28 cellular contexts compared by ENCODE assay signal in the genomic region with DNA sequence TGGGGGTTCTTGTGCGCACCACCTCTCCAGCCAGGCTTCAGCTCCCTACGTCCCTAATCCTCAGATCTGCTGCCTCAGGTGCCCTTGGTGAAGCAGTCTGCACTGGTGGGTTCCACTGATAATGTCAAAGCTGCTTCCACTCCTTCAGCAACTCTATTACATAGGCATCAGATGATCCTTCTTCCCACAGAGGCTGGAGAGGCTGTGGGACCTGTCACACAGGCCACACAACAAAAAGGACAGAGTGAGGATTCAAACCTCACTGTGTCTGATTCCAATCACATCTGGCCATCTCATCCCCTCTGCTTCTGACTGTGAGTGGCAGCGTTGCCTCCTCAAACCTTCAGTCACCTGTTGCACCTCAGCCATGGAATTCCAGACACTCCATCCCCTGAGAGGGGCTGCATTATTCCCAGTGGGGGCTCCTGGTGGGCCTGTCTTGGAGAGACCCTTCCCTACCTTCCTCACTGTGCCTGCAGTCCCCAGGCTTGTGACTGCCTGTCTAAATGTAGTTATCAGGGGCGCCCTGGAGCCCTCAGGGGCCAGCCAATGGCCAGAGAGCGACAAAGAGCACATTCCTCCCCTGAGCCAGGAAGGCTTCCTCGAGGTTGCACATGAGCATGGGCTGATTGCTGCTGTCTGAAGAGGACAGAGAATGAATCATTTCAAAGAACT.
DNase-seq lines count a peak whose midpoint lies in the region; ATAC-seq and TF ChIP-seq lines count a peak whose summit lies in the region.
"Had no signal": no experiment of that assay in that cellular context is flagged by ENCODE, and none has a peak within 500 bp of the region (broad histone marks: within the 10 kb centered on the region; RNA-seq: fewer than 3 reads in every experiment).

No MANE protein-coding gene starts in this region.

- H3K4me3 ChIP-seq in heart left ventricle (peak overlapping the region; percentile 8 to 62 (median 50)), smooth muscle cell (no peak overlapping the region)
- H3K4me3 ChIP-seq: lung, PC-9, SJCRH30, spleen had no signal

- no peak for TF ChIP-seq CTCF in activated CD8-positive, alpha-beta T cell treated with anti-CD3 and anti-CD28 coated beads for 36 hours (IDR thresholded peaks at IDR 0.05)
- TF ChIP-seq CTCF in chondrocyte (IDR thresholded peaks at IDR 0.05) (no peak), heart left ventricle (IDR thresholded peaks at IDR 0.05) (no peak), smooth muscle cell (IDR thresholded peaks at IDR 0.05; ENCODE audit: borderline replicate concordance, insufficient read depth, poor library complexity, severe bottlenecking) (no peak)

- peak; percentile 40 to 88 for TF ChIP-seq POLR2A in heart left ventricle (IDR thresholded peaks at IDR 0.05)

- CTCF ChIA-PET in activated CD8-positive, alpha-beta T cell treated with anti-CD3 and anti-CD28 coated beads, Interleukin-2, amount 10 ng/mL, durations not matched to agents 7 days and 5 days (lab: Charles Lee), result no interaction called here
- CTCF ChIA-PET in activated CD8-positive, alpha-beta T cell treated with anti-CD3 and anti-CD28 coated beads for 36 hours (lab: Charles Lee), result no interaction called here

- H4K20me1 ChIP-seq in smooth muscle cell (ENCODE audit: low read depth), result no peaks in the 10 kb centered on the region

- H3K36me3 Mint-ChIP-seq in activated CD8-positive, alpha-beta T cell treated with anti-CD3 and anti-CD28 coated beads, Interleukin-2, amount 10 ng/mL, durations not matched to agents 7 days and 5 days (ENCODE audit: low read depth), result no peaks in the 10 kb centered on the region
- H3K36me3 Mint-ChIP-seq in activated CD8-positive, alpha-beta T cell treated with anti-CD3 and anti-CD28 coated beads for 36 hours (ENCODE audit: low read depth), result no peaks in the 10 kb centered on the region
- H3K36me3 Mint-ChIP-seq in chondrocyte (ENCODE audit: low read depth), result no peaks in the 10 kb centered on the region
- H3K36me3 Mint-ChIP-seq in activated naive CD8-positive, alpha-beta T cell treated with anti-CD3 and anti-CD28 coated beads, Interleukin-2, amount 50 U/mL, for 24 hours (ENCODE audit: low read depth), result no peaks in the 10 kb centered on the region
- H3K36me3 Mint-ChIP-seq: activated naive CD8-positive, alpha-beta T cell; CD8-positive, alpha-beta memory T cell had no signal

- peak overlapping the region; percentile 23 for H3K4me2 ChIP-seq in smooth muscle cell
- H3K4me2 ChIP-seq: KMS-11, PC-9 had no signal

- H3K27ac ChIP-seq in heart left ventricle, result peak overlapping the region; percentile 33 to 93 (median 77)
- H3K27ac ChIP-seq in smooth muscle cell (ENCODE audit: low read depth), result peak overlapping the region; percentile 86
- H3K27ac ChIP-seq: 22Rv1, KMS-11, PC-9, SJCRH30 had no signal

- no peaks in the 10 kb centered on the region for H3K4me1 Mint-ChIP-seq in activated CD8-positive, alpha-beta T cell treated with anti-CD3 and anti-CD28 coated beads, Interleukin-2, amount 10 ng/mL, durations not matched to agents 7 days and 5 days (ENCODE audit: low read depth)
- H3K4me1 Mint-ChIP-seq in activated CD8-positive, alpha-beta T cell treated with anti-CD3 and anti-CD28 coated beads for 36 hours (ENCODE audit: low read depth), result peaks cover 2% of the 10 kb centered on the region
- H3K4me1 Mint-ChIP-seq in chondrocyte (ENCODE audit: low read depth), result peaks cover 53% of the 10 kb centered on the region
- H3K4me1 Mint-ChIP-seq in activated naive CD8-positive, alpha-beta T cell treated with anti-CD3 and anti-CD28 coated beads, Interleukin-2, amount 50 U/mL, for 24 hours, result no peaks in the 10 kb centered on the region
- H3K4me1 Mint-ChIP-seq: activated CD4-positive, alpha-beta T cell treated with anti-CD3 and anti-CD28 coated beads, Interleukin-2, amount 10 ng/mL, durations not matched to agents 7 days and 5 days; CD8-positive, alpha-beta memory T cell had no signal

- H3K9me3 Mint-ChIP-seq in activated CD8-positive, alpha-beta T cell treated with anti-CD3 and anti-CD28 coated beads, Interleukin-2, amount 10 ng/mL, durations not matched to agents 7 days and 5 days (ENCODE audit: insufficient read depth), result no peaks in the 10 kb centered on the region
- H3K9me3 Mint-ChIP-seq in activated CD8-positive, alpha-beta T cell treated with anti-CD3 and anti-CD28 coated beads for 36 hours, result no peaks in the 10 kb centered on the region
- H3K9me3 Mint-ChIP-seq in chondrocyte (ENCODE audit: low read depth), result peaks cover 3% of the 10 kb centered on the region
- no peaks in the 10 kb centered on the region for H3K9me3 Mint-ChIP-seq in activated naive CD8-positive, alpha-beta T cell treated with anti-CD3 and anti-CD28 coated beads, Interleukin-2, amount 50 U/mL, for 24 hours
- H3K9me3 Mint-ChIP-seq: activated CD4-positive, alpha-beta T cell treated with anti-CD3 and anti-CD28 coated beads, Interleukin-2, amount 10 ng/mL, durations not matched to agents 7 days and 5 days; activated T-helper 17 cell treated with anti-CD3 and anti-CD28 coated beads, Interleukin-2, amount 50 U/mL, for 72 hours; CD8-positive, alpha-beta memory T cell had no signal

- H3K9ac ChIP-seq in smooth muscle cell (ENCODE audit: low read depth), result peak overlapping the region; percentile 63
- H3K9ac ChIP-seq: KMS-11 had no signal

- H3K4me3 Mint-ChIP-seq in activated CD8-positive, alpha-beta T cell treated with anti-CD3 and anti-CD28 coated beads, Interleukin-2, amount 10 ng/mL, durations not matched to agents 7 days and 5 days, result no peak overlapping the region
- no peak overlapping the region for H3K4me3 Mint-ChIP-seq in activated CD8-positive, alpha-beta T cell treated with anti-CD3 and anti-CD28 coated beads for 36 hours
- H3K4me3 Mint-ChIP-seq in chondrocyte (ENCODE audit: unreplicated experiment), result no peak overlapping the region
- H3K4me3 Mint-ChIP-seq in activated naive CD8-positive, alpha-beta T cell treated with anti-CD3 and anti-CD28 coated beads, Interleukin-2, amount 50 U/mL, for 24 hours, result no peak overlapping the region
- H3K4me3 Mint-ChIP-seq: activated CD4-positive, alpha-beta T cell treated with anti-CD3 and anti-CD28 coated beads, Interleukin-2, amount 10 ng/mL, durations not matched to agents 7 days and 5 days; activated naive CD8-positive, alpha-beta T cell; activated T-helper 17 cell treated with anti-CD3 and anti-CD28 coated beads, Interleukin-2, amount 50 U/mL, for 72 hours; CD8-positive, alpha-beta memory T cell had no signal

- POLR2A ChIA-PET in activated CD8-positive, alpha-beta T cell treated with anti-CD3 and anti-CD28 coated beads, Interleukin-2, amount 10 ng/mL, durations not matched to agents 7 days and 5 days (lab: Charles Lee), result no interaction called here
- POLR2A ChIA-PET in activated CD8-positive, alpha-beta T cell treated with anti-CD3 and anti-CD28 coated beads for 36 hours (lab: Charles Lee), result no interaction called here

- H3K36me3 ChIP-seq in heart left ventricle, result peaks cover 0 to 4% (median 0%) of the 10 kb centered on the region in 9 donors
- no peaks in the 10 kb centered on the region for H3K36me3 ChIP-seq in smooth muscle cell (ENCODE audit: low read depth)
- H3K36me3 ChIP-seq: SJCRH30, spleen had no signal

- no peak for ATAC-seq in activated CD8-positive, alpha-beta T cell treated with anti-CD3 and anti-CD28 coated beads, Interleukin-2, amount 10 ng/mL, durations not matched to agents 7 days and 5 days
- ATAC-seq in activated CD8-positive, alpha-beta T cell treated with anti-CD3 and anti-CD28 coated beads for 36 hours, result no peak
- ATAC-seq in heart left ventricle, result peak; percentile 64 to 80 (median 74)
- ATAC-seq in activated naive CD8-positive, alpha-beta T cell treated with anti-CD3 and anti-CD28 coated beads, Interleukin-2, amount 50 U/mL, for 24 hours, result no peak
- ATAC-seq: activated T-helper 17 cell treated with anti-CD3 and anti-CD28 coated beads, Interleukin-2, amount 50 U/mL, for 72 hours had no signal

- 45 to 61% (median 54%) methylated on average over 6 of the region's 6 CpGs for WGBS in heart left ventricle, 4 donors
- WGBS in smooth muscle cell (ENCODE audit: low lambda C conversion rate), result 60% methylated on average over 6 of the region's 6 CpGs

- H3K9me3 ChIP-seq in heart left ventricle, result no peaks in the 10 kb centered on the region
- no peaks in the 10 kb centered on the region for H3K9me3 ChIP-seq in smooth muscle cell (replicated peaks; ENCODE audit: low read depth)
- H3K9me3 ChIP-seq: SJCRH30, spleen had no signal

- DNase-seq in activated CD8-positive, alpha-beta T cell treated with anti-CD3 and anti-CD28 coated beads, Interleukin-2, amount 10 ng/mL, durations not matched to agents 7 days and 5 days, result peak; percentile 13
- DNase-seq in activated CD8-positive, alpha-beta T cell treated with anti-CD3 and anti-CD28 coated beads for 36 hours, result no peak
- DNase-seq in chondrocyte (ENCODE audit: low spot score), result no peak
- DNase-seq in heart left ventricle, result peak in 3 of 5 donors; percentile 62 to 81 (median 69)
- DNase-seq in smooth muscle cell (lab: John Stamatoyannopoulos, UW; ENCODE audit: unreplicated experiment), result no peak
- DNase-seq in HK-2 (ENCODE audit: unreplicated experiment), result no peak
- no peak for DNase-seq in NK-92 treated with Interleukin-12 subunit alpha and Interleukin-12 subunit beta, amount 100 ng/mL, for 24 hours (lab: John Stamatoyannopoulos, UW)
- DNase-seq in activated naive CD8-positive, alpha-beta T cell treated with anti-CD3 and anti-CD28 coated beads, Interleukin-2, amount 50 U/mL, for 24 hours, result no peak
- DNase-seq: activated CD4-positive, alpha-beta T cell treated with anti-CD3 and anti-CD28 coated beads, Interleukin-2, amount 10 ng/mL, durations not matched to agents 7 days and 5 days; activated CD8-positive, alpha-beta memory T cell treated with anti-CD3 and anti-CD28 coated beads, Interleukin-2, amount 50 U/mL, for 4 hours; AML-193; CD8-positive, alpha-beta memory T cell; dermis blood vessel endothelial cell; GF-D8; kidney; MV-4-11; NCI-H1930; NCI-H2227 treated with DMSO at 0.1 percent for 48 hours; PC-9; SJCRH30; spleen; stimulated activated CD4-positive, alpha-beta T cell treated with anti-CD3 and anti-CD28 coated beads, Interleukin-4, amount 100 ng/mL, for 1 hour; stimulated activated naive CD4-positive, alpha-beta T cell treated with Interleukin-2 at 50 U/mL for 16 hours had no signal

- intact Hi-C loops in activated CD8-positive, alpha-beta T cell treated with anti-CD3 and anti-CD28 coated beads for 36 hours (cut with micrococcal nuclease), result no loop called here
- intact Hi-C loops in heart left ventricle (cut with DNase I), result loop anchor here in 2 of 10 donors (5.0 to 10.0 kb wide), 2 partner anchors 56 to 428 kb away; a partner anchor contains a TSS

- H3K27me3 Mint-ChIP-seq in activated CD8-positive, alpha-beta T cell treated with anti-CD3 and anti-CD28 coated beads, Interleukin-2, amount 10 ng/mL, durations not matched to agents 7 days and 5 days (ENCODE audit: low read depth), result peaks cover 2% of the 10 kb centered on the region
- H3K27me3 Mint-ChIP-seq in activated CD8-positive, alpha-beta T cell treated with anti-CD3 and anti-CD28 coated beads for 36 hours, result no peaks in the 10 kb centered on the region
- H3K27me3 Mint-ChIP-seq in chondrocyte (ENCODE audit: low read depth), result no peaks in the 10 kb centered on the region
- H3K27me3 Mint-ChIP-seq in activated naive CD8-positive, alpha-beta T cell treated with anti-CD3 and anti-CD28 coated beads, Interleukin-2, amount 50 U/mL, for 24 hours, result peaks cover 2% of the 10 kb centered on the region
- H3K27me3 Mint-ChIP-seq: activated naive CD8-positive, alpha-beta T cell had no signal

- H3F3A ChIP-seq in smooth muscle cell (ENCODE audit: low read depth), result peaks cover 9% of the 10 kb centered on the region

- peaks cover 0 to 45% (median 15%) of the 10 kb centered on the region in 12 donors for H3K4me1 ChIP-seq in heart left ventricle
- H3K4me1 ChIP-seq in smooth muscle cell (ENCODE audit: low read depth), result peaks cover 5% of the 10 kb centered on the region

- H3K27me3 ChIP-seq in heart left ventricle (no peaks in the 10 kb centered on the region), smooth muscle cell (ENCODE audit: low read depth) (no peaks in the 10 kb centered on the region)
- H3K27me3 ChIP-seq: SJCRH30, spleen had no signal

- H3K27ac Mint-ChIP-seq in activated CD8-positive, alpha-beta T cell treated with anti-CD3 and anti-CD28 coated beads, Interleukin-2, amount 10 ng/mL, durations not matched to agents 7 days and 5 days, result no peak overlapping the region
- no peak overlapping the region for H3K27ac Mint-ChIP-seq in activated CD8-positive, alpha-beta T cell treated with anti-CD3 and anti-CD28 coated beads for 36 hours
- H3K27ac Mint-ChIP-seq in chondrocyte (ENCODE audit: unreplicated experiment), result peak overlapping the region; percentile 88
- H3K27ac Mint-ChIP-seq in activated naive CD8-positive, alpha-beta T cell treated with anti-CD3 and anti-CD28 coated beads, Interleukin-2, amount 50 U/mL, for 24 hours, result no peak overlapping the region
- H3K27ac Mint-ChIP-seq: activated CD4-positive, alpha-beta T cell treated with anti-CD3 and anti-CD28 coated beads, Interleukin-2, amount 10 ng/mL, durations not matched to agents 7 days and 5 days; activated naive CD8-positive, alpha-beta T cell; activated T-helper 17 cell treated with anti-CD3 and anti-CD28 coated beads, Interleukin-2, amount 50 U/mL, for 72 hours; CD8-positive, alpha-beta memory T cell had no signal

- peak overlapping the region; percentile 74 for H2AFZ ChIP-seq in smooth muscle cell (ENCODE audit: low read depth)
- H2AFZ ChIP-seq: PC-9 had no signal

- H3K79me2 ChIP-seq in smooth muscle cell (ENCODE audit: low read depth), result no peaks in the 10 kb centered on the region

Comparison
In these comparisons a context has a peak if more than half of its experiments do, and no peak if none do; other contexts are left out.
1. DNase-seq: peak in activated CD8-positive, alpha-beta T cell treated with anti-CD3 and anti-CD28 coated beads, Interleukin-2, amount 10 ng/mL, durations not matched to agents 7 days and 5 days (single experiment) and heart left ventricle (3 of 5); none in activated CD8-positive, alpha-beta T cell treated with anti-CD3 and anti-CD28 coated beads for 36 hours (single experiment), chondrocyte (single experiment), smooth muscle cell (single experiment), HK-2 (single experiment), NK-92 treated with Interleukin-12 subunit alpha and Interleukin-12 subunit beta, amount 100 ng/mL, for 24 hours (single experiment) and activated naive CD8-positive, alpha-beta T cell treated with anti-CD3 and anti-CD28 coated beads, Interleukin-2, amount 50 U/mL, for 24 hours (single experiment).
2. ATAC-seq: peak in heart left ventricle (4 of 4); none in activated CD8-positive, alpha-beta T cell treated with anti-CD3 and anti-CD28 coated beads, Interleukin-2, amount 10 ng/mL, durations not matched to agents 7 days and 5 days (single experiment), activated CD8-positive, alpha-beta T cell treated with anti-CD3 and anti-CD28 coated beads for 36 hours (single experiment) and activated naive CD8-positive, alpha-beta T cell treated with anti-CD3 and anti-CD28 coated beads, Interleukin-2, amount 50 U/mL, for 24 hours (single experiment).